1 cellular context compared by ENCODE assay signal in the genomic region with DNA sequence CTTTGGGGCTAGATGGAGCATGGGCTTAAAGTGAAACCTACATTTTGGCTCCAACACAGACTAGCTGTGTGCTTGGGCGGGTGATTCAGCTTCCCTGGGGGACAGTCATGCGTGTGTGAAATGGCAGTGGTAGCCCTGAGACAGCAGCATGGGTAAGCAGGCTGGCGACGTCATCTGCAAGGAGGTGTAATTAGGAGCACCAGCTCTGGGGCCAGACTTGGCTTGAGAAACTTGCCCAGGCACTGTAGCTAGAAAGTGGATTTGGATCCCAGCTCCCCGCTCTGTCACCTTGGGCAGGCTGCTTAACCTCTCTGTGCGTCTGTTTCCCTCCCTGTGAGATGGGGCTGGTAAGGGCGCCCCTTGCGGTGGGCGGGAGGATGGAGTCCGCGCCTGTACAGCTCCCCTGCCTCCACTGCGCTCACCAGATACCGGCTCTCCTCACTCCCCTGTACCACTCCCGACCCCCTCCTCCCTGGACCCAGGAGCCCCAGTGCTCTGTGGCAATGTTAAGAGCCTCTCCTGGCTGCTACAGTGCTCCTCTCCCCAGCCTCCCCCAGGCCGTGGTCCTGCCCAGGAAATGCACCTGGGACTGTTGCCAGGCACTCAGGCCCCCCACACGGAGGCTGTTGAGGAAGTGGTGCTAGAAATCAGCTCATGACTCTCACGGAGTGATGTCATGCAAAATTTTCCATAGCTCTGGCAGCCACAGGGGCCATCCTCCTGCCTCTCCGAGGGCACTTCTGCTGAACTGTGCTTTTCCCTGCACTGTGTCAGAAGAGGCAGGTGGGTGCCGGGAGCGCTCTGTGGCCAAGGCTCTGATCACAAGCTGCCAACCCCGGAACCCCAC.
TF ChIP-seq lines count a peak whose summit lies in the region.

No MANE protein-coding gene starts in this region.

TF ChIP-seq in HepG2, 621 proteins besides CTCF, POLR2A, EP300 and RAD21 (continued from another document and continues in another):
- TF ChIP-seq, protein P1, sequence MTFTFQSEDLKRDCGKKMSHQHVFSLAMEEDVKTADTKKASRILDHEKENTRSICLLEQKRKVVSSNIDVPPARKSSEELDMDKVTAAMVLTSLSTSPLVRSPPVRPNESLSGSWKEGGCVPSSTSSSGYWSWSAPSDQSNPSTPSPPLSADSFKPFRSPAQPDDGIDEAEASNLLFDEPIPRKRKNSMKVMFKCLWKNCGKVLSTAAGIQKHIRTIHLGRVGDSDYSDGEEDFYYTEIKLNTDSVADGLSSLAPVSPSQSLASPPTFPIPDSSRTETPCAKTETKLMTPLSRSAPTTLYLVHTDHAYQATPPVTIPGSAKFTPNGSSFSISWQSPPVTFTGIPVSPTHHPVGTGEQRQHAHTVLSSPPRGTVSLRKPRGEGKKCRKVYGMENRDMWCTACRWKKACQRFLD (CRISPR knock-in tag; IDR thresholded peaks at IDR 0.05; ENCODE audit: borderline replicate concordance): 0 out of 2 replicates have a peak, but pooled peaks have one; percentile 57
- TF ChIP-seq HMG20A (CRISPR knock-in tag; IDR thresholded peaks at IDR 0.05; ENCODE audit: borderline replicate concordance) (peak; percentile 48; the same call in 1 of the 2 replicates), FOSL2 (CRISPR knock-in tag; IDR thresholded peaks at IDR 0.05) (peak; percentile 73), ZNF430 (CRISPR knock-in tag; IDR thresholded peaks at IDR 0.05) (no peak), ZNF230 (CRISPR knock-in tag; IDR thresholded peaks at IDR 0.05) (no peak), IRF2 (CRISPR knock-in tag; IDR thresholded peaks at IDR 0.05) (no peak), ARID2 (CRISPR knock-in tag; IDR thresholded peaks at IDR 0.05; ENCODE audit: borderline replicate concordance) (no peak), ZFP37 (CRISPR knock-in tag; IDR thresholded peaks at IDR 0.05; ENCODE audit: borderline replicate concordance) (no peak), HDAC2 (CRISPR knock-in tag; IDR thresholded peaks at IDR 0.05) (no peak), NR2F2 (IDR thresholded peaks at IDR 0.05; ENCODE audit: borderline replicate concordance, low read depth) (no peak), MTF1 (CRISPR knock-in tag; IDR thresholded peaks at IDR 0.05) (no peak), TBP (CRISPR knock-in tag; IDR thresholded peaks at IDR 0.05) (no peak), ZBTB3 (CRISPR knock-in tag; IDR thresholded peaks at IDR 0.05; ENCODE audit: borderline replicate concordance, low read depth) (no peak), TP53 (CRISPR knock-in tag; conservative IDR thresholded peaks at IDR 0.05) (no peak), CHD4 (IDR thresholded peaks at IDR 0.05; ENCODE audit: borderline replicate concordance, low read length) (no peak), POGZ (CRISPR knock-in tag; IDR thresholded peaks at IDR 0.05) (peak; percentile 45; the same call in 1 of the 2 replicates), EEA1 (CRISPR knock-in tag; IDR thresholded peaks at IDR 0.05; ENCODE audit: borderline replicate concordance) (no peak), ZNF891 (CRISPR knock-in tag; IDR thresholded peaks at IDR 0.05) (no peak), SRY (CRISPR knock-in tag; IDR thresholded peaks at IDR 0.05) (no peak), BRD4 (CRISPR knock-in tag; IDR thresholded peaks at IDR 0.05) (0 out of 2 replicates have a peak, but pooled peaks have one; percentile 40), IKZF4 (CRISPR knock-in tag; IDR thresholded peaks at IDR 0.05; ENCODE audit: borderline replicate concordance, low read depth, not compliant biosample characterization) (no peak), FOXK2 (IDR thresholded peaks at IDR 0.05) (no peak), STAG1 (CRISPR knock-in tag; IDR thresholded peaks at IDR 0.05) (peak; percentile 25), MYC (CRISPR knock-in tag; IDR thresholded peaks at IDR 0.05; ENCODE audit: borderline replicate concordance) (peak; percentile 47; the same call in 1 of the 2 replicates), MEF2D (CRISPR knock-in tag; IDR thresholded peaks at IDR 0.05) (no peak), ZNF772 (CRISPR knock-in tag; IDR thresholded peaks at IDR 0.05) (no peak), POLR2G (IDR thresholded peaks at IDR 0.05; ENCODE audit: low read depth, low read length) (peak; percentile 44; the same call in 1 of the 2 replicates), ELF1 (CRISPR knock-in tag; IDR thresholded peaks at IDR 0.05) (peak; percentile 80)
- TF ChIP-seq, protein P2, sequence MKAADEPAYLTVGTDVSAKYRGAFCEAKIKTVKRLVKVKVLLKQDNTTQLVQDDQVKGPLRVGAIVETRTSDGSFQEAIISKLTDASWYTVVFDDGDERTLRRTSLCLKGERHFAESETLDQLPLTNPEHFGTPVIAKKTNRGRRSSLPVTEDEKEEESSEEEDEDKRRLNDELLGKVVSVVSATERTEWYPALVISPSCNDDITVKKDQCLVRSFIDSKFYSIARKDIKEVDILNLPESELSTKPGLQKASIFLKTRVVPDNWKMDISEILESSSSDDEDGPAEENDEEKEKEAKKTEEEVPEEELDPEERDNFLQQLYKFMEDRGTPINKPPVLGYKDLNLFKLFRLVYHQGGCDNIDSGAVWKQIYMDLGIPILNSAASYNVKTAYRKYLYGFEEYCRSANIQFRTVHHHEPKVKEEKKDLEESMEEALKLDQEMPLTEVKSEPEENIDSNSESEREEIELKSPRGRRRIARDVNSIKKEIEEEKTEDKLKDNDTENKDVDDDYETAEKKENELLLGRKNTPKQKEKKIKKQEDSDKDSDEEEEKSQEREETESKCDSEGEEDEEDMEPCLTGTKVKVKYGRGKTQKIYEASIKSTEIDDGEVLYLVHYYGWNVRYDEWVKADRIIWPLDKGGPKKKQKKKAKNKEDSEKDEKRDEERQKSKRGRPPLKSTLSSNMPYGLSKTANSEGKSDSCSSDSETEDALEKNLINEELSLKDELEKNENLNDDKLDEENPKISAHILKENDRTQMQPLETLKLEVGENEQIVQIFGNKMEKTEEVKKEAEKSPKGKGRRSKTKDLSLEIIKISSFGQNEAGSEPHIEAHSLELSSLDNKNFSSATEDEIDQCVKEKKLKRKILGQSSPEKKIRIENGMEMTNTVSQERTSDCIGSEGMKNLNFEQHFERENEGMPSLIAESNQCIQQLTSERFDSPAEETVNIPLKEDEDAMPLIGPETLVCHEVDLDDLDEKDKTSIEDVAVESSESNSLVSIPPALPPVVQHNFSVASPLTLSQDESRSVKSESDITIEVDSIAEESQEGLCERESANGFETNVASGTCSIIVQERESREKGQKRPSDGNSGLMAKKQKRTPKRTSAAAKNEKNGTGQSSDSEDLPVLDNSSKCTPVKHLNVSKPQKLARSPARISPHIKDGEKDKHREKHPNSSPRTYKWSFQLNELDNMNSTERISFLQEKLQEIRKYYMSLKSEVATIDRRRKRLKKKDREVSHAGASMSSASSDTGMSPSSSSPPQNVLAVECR (CRISPR knock-in tag; IDR thresholded peaks at IDR 0.05; ENCODE audit: borderline replicate concordance): peak; percentile 36; the same call in 1 of the 2 replicates
- TF ChIP-seq, protein P3, sequence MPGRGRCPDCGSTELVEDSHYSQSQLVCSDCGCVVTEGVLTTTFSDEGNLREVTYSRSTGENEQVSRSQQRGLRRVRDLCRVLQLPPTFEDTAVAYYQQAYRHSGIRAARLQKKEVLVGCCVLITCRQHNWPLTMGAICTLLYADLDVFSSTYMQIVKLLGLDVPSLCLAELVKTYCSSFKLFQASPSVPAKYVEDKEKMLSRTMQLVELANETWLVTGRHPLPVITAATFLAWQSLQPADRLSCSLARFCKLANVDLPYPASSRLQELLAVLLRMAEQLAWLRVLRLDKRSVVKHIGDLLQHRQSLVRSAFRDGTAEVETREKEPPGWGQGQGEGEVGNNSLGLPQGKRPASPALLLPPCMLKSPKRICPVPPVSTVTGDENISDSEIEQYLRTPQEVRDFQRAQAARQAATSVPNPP (CRISPR knock-in tag; IDR thresholded peaks at IDR 0.05): no peak
- TF ChIP-seq, protein P4, sequence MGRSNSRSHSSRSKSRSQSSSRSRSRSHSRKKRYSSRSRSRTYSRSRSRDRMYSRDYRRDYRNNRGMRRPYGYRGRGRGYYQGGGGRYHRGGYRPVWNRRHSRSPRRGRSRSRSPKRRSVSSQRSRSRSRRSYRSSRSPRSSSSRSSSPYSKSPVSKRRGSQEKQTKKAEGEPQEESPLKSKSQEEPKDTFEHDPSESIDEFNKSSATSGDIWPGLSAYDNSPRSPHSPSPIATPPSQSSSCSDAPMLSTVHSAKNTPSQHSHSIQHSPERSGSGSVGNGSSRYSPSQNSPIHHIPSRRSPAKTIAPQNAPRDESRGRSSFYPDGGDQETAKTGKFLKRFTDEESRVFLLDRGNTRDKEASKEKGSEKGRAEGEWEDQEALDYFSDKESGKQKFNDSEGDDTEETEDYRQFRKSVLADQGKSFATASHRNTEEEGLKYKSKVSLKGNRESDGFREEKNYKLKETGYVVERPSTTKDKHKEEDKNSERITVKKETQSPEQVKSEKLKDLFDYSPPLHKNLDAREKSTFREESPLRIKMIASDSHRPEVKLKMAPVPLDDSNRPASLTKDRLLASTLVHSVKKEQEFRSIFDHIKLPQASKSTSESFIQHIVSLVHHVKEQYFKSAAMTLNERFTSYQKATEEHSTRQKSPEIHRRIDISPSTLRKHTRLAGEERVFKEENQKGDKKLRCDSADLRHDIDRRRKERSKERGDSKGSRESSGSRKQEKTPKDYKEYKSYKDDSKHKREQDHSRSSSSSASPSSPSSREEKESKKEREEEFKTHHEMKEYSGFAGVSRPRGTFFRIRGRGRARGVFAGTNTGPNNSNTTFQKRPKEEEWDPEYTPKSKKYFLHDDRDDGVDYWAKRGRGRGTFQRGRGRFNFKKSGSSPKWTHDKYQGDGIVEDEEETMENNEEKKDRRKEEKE (IDR thresholded peaks at IDR 0.05): no peak
- TF ChIP-seq, protein P5, sequence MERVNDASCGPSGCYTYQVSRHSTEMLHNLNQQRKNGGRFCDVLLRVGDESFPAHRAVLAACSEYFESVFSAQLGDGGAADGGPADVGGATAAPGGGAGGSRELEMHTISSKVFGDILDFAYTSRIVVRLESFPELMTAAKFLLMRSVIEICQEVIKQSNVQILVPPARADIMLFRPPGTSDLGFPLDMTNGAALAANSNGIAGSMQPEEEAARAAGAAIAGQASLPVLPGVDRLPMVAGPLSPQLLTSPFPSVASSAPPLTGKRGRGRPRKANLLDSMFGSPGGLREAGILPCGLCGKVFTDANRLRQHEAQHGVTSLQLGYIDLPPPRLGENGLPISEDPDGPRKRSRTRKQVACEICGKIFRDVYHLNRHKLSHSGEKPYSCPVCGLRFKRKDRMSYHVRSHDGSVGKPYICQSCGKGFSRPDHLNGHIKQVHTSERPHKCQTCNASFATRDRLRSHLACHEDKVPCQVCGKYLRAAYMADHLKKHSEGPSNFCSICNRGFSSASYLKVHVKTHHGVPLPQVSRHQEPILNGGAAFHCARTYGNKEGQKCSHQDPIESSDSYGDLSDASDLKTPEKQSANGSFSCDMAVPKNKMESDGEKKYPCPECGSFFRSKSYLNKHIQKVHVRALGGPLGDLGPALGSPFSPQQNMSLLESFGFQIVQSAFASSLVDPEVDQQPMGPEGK (CRISPR knock-in tag; IDR thresholded peaks at IDR 0.05): peak; percentile 75
- TF ChIP-seq, protein P6, sequence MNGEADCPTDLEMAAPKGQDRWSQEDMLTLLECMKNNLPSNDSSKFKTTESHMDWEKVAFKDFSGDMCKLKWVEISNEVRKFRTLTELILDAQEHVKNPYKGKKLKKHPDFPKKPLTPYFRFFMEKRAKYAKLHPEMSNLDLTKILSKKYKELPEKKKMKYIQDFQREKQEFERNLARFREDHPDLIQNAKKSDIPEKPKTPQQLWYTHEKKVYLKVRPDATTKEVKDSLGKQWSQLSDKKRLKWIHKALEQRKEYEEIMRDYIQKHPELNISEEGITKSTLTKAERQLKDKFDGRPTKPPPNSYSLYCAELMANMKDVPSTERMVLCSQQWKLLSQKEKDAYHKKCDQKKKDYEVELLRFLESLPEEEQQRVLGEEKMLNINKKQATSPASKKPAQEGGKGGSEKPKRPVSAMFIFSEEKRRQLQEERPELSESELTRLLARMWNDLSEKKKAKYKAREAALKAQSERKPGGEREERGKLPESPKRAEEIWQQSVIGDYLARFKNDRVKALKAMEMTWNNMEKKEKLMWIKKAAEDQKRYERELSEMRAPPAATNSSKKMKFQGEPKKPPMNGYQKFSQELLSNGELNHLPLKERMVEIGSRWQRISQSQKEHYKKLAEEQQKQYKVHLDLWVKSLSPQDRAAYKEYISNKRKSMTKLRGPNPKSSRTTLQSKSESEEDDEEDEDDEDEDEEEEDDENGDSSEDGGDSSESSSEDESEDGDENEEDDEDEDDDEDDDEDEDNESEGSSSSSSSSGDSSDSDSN (CRISPR knock-in tag; IDR thresholded peaks at IDR 0.05): peak; percentile 23; the same call in 1 of the 2 replicates
- TF ChIP-seq, protein P7, sequence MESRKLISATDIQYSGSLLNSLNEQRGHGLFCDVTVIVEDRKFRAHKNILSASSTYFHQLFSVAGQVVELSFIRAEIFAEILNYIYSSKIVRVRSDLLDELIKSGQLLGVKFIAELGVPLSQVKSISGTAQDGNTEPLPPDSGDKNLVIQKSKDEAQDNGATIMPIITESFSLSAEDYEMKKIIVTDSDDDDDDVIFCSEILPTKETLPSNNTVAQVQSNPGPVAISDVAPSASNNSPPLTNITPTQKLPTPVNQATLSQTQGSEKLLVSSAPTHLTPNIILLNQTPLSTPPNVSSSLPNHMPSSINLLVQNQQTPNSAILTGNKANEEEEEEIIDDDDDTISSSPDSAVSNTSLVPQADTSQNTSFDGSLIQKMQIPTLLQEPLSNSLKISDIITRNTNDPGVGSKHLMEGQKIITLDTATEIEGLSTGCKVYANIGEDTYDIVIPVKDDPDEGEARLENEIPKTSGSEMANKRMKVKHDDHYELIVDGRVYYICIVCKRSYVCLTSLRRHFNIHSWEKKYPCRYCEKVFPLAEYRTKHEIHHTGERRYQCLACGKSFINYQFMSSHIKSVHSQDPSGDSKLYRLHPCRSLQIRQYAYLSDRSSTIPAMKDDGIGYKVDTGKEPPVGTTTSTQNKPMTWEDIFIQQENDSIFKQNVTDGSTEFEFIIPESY (CRISPR knock-in tag; IDR thresholded peaks at IDR 0.05): 0 out of 2 replicates have a peak, but pooled peaks have one; percentile 27
- TF ChIP-seq, protein P8, sequence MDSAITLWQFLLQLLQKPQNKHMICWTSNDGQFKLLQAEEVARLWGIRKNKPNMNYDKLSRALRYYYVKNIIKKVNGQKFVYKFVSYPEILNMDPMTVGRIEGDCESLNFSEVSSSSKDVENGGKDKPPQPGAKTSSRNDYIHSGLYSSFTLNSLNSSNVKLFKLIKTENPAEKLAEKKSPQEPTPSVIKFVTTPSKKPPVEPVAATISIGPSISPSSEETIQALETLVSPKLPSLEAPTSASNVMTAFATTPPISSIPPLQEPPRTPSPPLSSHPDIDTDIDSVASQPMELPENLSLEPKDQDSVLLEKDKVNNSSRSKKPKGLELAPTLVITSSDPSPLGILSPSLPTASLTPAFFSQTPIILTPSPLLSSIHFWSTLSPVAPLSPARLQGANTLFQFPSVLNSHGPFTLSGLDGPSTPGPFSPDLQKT (CRISPR knock-in tag; IDR thresholded peaks at IDR 0.05; ENCODE audit: borderline replicate concordance): no peak
- TF ChIP-seq, protein P9, sequence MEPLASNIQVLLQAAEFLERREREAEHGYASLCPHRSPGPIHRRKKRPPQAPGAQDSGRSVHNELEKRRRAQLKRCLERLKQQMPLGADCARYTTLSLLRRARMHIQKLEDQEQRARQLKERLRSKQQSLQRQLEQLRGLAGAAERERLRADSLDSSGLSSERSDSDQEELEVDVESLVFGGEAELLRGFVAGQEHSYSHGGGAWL (CRISPR knock-in tag; IDR thresholded peaks at IDR 0.05): 0 out of 2 replicates have a peak, but pooled peaks have one; percentile 41
- TF ChIP-seq, protein P10, sequence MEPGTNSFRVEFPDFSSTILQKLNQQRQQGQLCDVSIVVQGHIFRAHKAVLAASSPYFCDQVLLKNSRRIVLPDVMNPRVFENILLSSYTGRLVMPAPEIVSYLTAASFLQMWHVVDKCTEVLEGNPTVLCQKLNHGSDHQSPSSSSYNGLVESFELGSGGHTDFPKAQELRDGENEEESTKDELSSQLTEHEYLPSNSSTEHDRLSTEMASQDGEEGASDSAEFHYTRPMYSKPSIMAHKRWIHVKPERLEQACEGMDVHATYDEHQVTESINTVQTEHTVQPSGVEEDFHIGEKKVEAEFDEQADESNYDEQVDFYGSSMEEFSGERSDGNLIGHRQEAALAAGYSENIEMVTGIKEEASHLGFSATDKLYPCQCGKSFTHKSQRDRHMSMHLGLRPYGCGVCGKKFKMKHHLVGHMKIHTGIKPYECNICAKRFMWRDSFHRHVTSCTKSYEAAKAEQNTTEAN (CRISPR knock-in tag; conservative IDR thresholded peaks at IDR 0.05): no peak
